In the genomic region with DNA sequence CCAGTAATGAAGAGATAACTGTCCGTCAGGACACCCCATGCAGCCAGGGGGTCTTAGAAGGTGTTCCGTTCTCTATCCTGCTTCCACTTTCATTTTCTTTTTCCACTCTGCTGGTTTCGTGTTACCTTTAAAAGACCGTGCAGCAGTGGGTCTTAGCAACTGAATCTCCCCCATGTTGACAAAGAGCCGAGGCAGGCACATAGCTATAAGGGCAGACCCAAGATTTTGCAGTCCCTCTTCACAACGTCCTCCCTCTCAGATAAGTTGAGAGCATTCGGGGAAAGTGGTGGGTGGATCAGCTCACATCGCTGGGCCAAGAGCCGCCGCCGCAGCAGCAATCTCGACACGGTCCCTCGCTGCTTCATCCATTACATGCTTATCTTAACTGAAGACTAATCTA, we compare ENCODE assay signal across 8 cellular contexts.
DNase-seq lines count a peak whose midpoint lies in the region; ATAC-seq and TF ChIP-seq lines count a peak whose summit lies in the region.

No MANE protein-coding gene starts in this region.

- H3K4me3 ChIP-seq in Caco-2 (ENCODE audit: low read depth, low read length), result no peak overlapping the region

- DNase-seq in Caco-2 (no peak), NCI-H2196 (lab: John Stamatoyannopoulos, UW; ENCODE audit: unreplicated experiment) (peak; percentile 24), endothelial cell (ENCODE audit: low spot score) (no peak), naive B cell (peak; percentile 11)

- POLR2A ChIA-PET in Caco-2 (lab: Charles Lee), result no interaction called here

- H3K4me1 Mint-ChIP-seq in Caco-2 (ENCODE audit: low read depth, unreplicated experiment) (peaks cover 7% of the 10 kb centered on the region), endothelial cell (ENCODE audit: unreplicated experiment) (peaks cover 28% of the 10 kb centered on the region), naive B cell (peaks cover 0 to 6% (median 4%) of the 10 kb centered on the region in 3 donors)

- no peaks in the 10 kb centered on the region for H3K36me3 ChIP-seq in Caco-2 (ENCODE audit: control insufficient read depth, insufficient read depth, low read length)

- peaks cover 11% of the 10 kb centered on the region for H3K4me1 ChIP-seq in Caco-2

- H3K4me3 Mint-ChIP-seq in Caco-2 (ENCODE audit: unreplicated experiment) (peak overlapping the region; percentile 69), endothelial cell (ENCODE audit: unreplicated experiment) (peak overlapping the region; percentile 47), naive B cell (peak overlapping the region in 6 of 8 donors; percentile 51 to 87 (median 74))

- no peaks in the 10 kb centered on the region for H3K9me3 ChIP-seq in Caco-2

- CTCF ChIA-PET in Caco-2 (lab: Charles Lee), result no interaction called here

- TF ChIP-seq CTCF in Caco-2 (IDR thresholded peaks at IDR 0.05; ENCODE audit: insufficient read depth in 1 of 2, low read depth in 1 of 2, low read length in 1 of 2, severe bottlenecking in 1 of 2, unreplicated experiment in 1 of 2) (no peak), endothelial cell (IDR thresholded peaks at IDR 0.05; ENCODE audit: unreplicated experiment) (no peak)

- BruUV-seq in Caco-2 (replicated peaks; lab: Mats Ljungman, UMichigan), result no TSS peak

- H3K27me3 Mint-ChIP-seq in Caco-2 (ENCODE audit: insufficient read depth, unreplicated experiment) (no peaks in the 10 kb centered on the region), endothelial cell (ENCODE audit: unreplicated experiment) (peaks cover 4% of the 10 kb centered on the region), naive B cell (no peaks in the 10 kb centered on the region)

- H3K27ac Mint-ChIP-seq in Caco-2 (ENCODE audit: unreplicated experiment) (no peak overlapping the region), endothelial cell (ENCODE audit: unreplicated experiment) (no peak overlapping the region), naive B cell (peak overlapping the region; percentile 21 to 60 (median 50))

- ATAC-seq in naive B cell (ENCODE audit: low read depth in 2 of 2) (peak; percentile 50 to 60), GM18498 (IDR thresholded peaks at IDR 0.05; ENCODE audit: unreplicated experiment) (no peak), GM21447 (IDR thresholded peaks at IDR 0.05; ENCODE audit: unreplicated experiment) (no peak), HG03025 (IDR thresholded peaks at IDR 0.05; ENCODE audit: low FRiP score, unreplicated experiment) (no peak), HG03139 (IDR thresholded peaks at IDR 0.05; ENCODE audit: unreplicated experiment) (no peak)

- H3K27me3 ChIP-seq in Caco-2 (replicated peaks; ENCODE audit: control insufficient read depth, insufficient read depth, low read length), result no peaks in the 10 kb centered on the region

- intact Hi-C loops in Caco-2 (cut with micrococcal nuclease; ENCODE audit: unreplicated experiment), result no loop called here

- no peaks in the 10 kb centered on the region for H3K36me3 Mint-ChIP-seq in Caco-2 (ENCODE audit: insufficient read depth, unreplicated experiment)
- H3K36me3 Mint-ChIP-seq in endothelial cell (ENCODE audit: low read depth, unreplicated experiment), result no peaks in the 10 kb centered on the region
- H3K36me3 Mint-ChIP-seq in naive B cell, result no peaks in the 10 kb centered on the region

- no peaks in the 10 kb centered on the region for H3K9me3 Mint-ChIP-seq in Caco-2 (ENCODE audit: unreplicated experiment)
- H3K9me3 Mint-ChIP-seq in endothelial cell (ENCODE audit: unreplicated experiment), result no peaks in the 10 kb centered on the region
- peaks cover 0 to 5% (median 0%) of the 10 kb centered on the region in 7 donors for H3K9me3 Mint-ChIP-seq in naive B cell

Comparison
In these comparisons a context has a peak if more than half of its experiments do, and no peak if none do; other contexts are left out.
1. DNase-seq: peak in NCI-H2196 (single experiment) and naive B cell (single experiment); none in Caco-2 (0 of 2) and endothelial cell (single experiment).
2. H3K27ac Mint-ChIP-seq: peak in naive B cell (6 of 6); none in Caco-2 (single experiment) and endothelial cell (single experiment).
3. ATAC-seq: peak in naive B cell (2 of 2); none in GM18498 (single experiment), GM21447 (single experiment), HG03025 (single experiment) and HG03139 (single experiment).
4. Peak in every context shown above with its lines, with median percentiles within 50 percentile points of each other: H3K4me3 Mint-ChIP-seq.